In genomic region chr7:41870017-41870416, GRCh38 we compare ENCODE assay signal across 11 cellular contexts.
DNase-seq lines count a peak whose midpoint lies in the region; ATAC-seq, FAIRE-seq and TF ChIP-seq lines count a peak whose summit lies in the region.
"Had no signal": no experiment of that assay in that cellular context is flagged by ENCODE, and none has a peak within 500 bp of the region (broad histone marks: within the 10 kb centered on the region; RNA-seq: fewer than 3 reads in every experiment).

No MANE protein-coding gene starts in this region.

- H3K9me3 ChIP-seq in kidney (ENCODE audit: control insufficient read depth in 1 of 2, low read length in 2 of 2) = peaks cover 0 to 4% of the 10 kb centered on the region in 2 donors

- H3K27ac ChIP-seq in ACC112 (ENCODE audit: low read depth, low read length) (peak overlapping the region; percentile 38; the same call in 1 of the 2 replicates), kidney (ENCODE audit: low read depth in 2 of 2, low read length in 2 of 2) (no peak overlapping the region)

- peak; percentile 46 for ATAC-seq in GM19023 (IDR thresholded peaks at IDR 0.05; ENCODE audit: unreplicated experiment)
- ATAC-seq in HG03095 (IDR thresholded peaks at IDR 0.05; ENCODE audit: unreplicated experiment) = peak; percentile 37
- ATAC-seq: esophagus mucosa had no signal

- no peak for FAIRE-seq in kidney (lab: Jason Lieb, UNC)

- peaks cover 57% of the 10 kb centered on the region for H3K4me1 Mint-ChIP-seq in chondrocyte (ENCODE audit: low read depth)

- no peaks in the 10 kb centered on the region for H3K79me2 ChIP-seq in ACC112 (ENCODE audit: control insufficient read depth, insufficient read depth, low read length, unreplicated experiment)

- DNase-seq in chondrocyte (ENCODE audit: low spot score) (no peak), germinal center (ENCODE audit: low spot score) (no peak), nucleus accumbens (lab: John Stamatoyannopoulos, UW) (no peak), kidney (no peak), HUDEP-2 (lab: John Stamatoyannopoulos, UW; ENCODE audit: unreplicated experiment in 76 of 76) (no peak)
- DNase-seq: activated naive CD4-positive, alpha-beta T cell treated with Interleukin-2 at 50 U/mL for 16 hours; CD8-positive, alpha-beta memory T cell had no signal

- H2AFZ ChIP-seq in ACC112 (ENCODE audit: low read length, unreplicated experiment) = no peak overlapping the region

- H3K27me3 ChIP-seq in ACC112 (ENCODE audit: insufficient read depth, low read length) = no peaks in the 10 kb centered on the region

- TF ChIP-seq CTCF in chondrocyte (IDR thresholded peaks at IDR 0.05) (no peak), kidney (IDR thresholded peaks at IDR 0.05; ENCODE audit: borderline replicate concordance, extremely low read depth, insufficient read depth) (no peak)

- no peak overlapping the region for H3K4me3 ChIP-seq in ACC112 (ENCODE audit: low read depth, low read length)
- no peak overlapping the region for H3K4me3 ChIP-seq in kidney (ENCODE audit: low read length in 2 of 2)

- H3K4me3 Mint-ChIP-seq in chondrocyte (ENCODE audit: unreplicated experiment) = no peak overlapping the region
- H3K4me3 Mint-ChIP-seq: CD8-positive, alpha-beta memory T cell had no signal

- no peak overlapping the region for H3K9ac ChIP-seq in kidney (ENCODE audit: low read length in 2 of 2)

- peaks cover 2% of the 10 kb centered on the region for H3K9me3 Mint-ChIP-seq in chondrocyte (ENCODE audit: low read depth)

- no peaks in the 10 kb centered on the region for H3K36me3 Mint-ChIP-seq in chondrocyte (ENCODE audit: low read depth)
- H3K36me3 Mint-ChIP-seq: CD8-positive, alpha-beta memory T cell had no signal

- no peaks in the 10 kb centered on the region for H3K36me3 ChIP-seq in ACC112 (ENCODE audit: insufficient read depth, low read length)
- H3K36me3 ChIP-seq in kidney (ENCODE audit: control insufficient read depth in 1 of 2, insufficient read depth in 2 of 2, low read length in 2 of 2) = no peaks in the 10 kb centered on the region

- H3K27me3 Mint-ChIP-seq in chondrocyte (ENCODE audit: low read depth) = no peaks in the 10 kb centered on the region

- peak overlapping the region; percentile 51 for H3K27ac Mint-ChIP-seq in chondrocyte (ENCODE audit: unreplicated experiment)
- H3K27ac Mint-ChIP-seq: CD8-positive, alpha-beta memory T cell had no signal

- intact Hi-C loops in kidney (cut with DNase I) = no loop called here

- H3K4me1 ChIP-seq in ACC112 (ENCODE audit: control insufficient read depth, insufficient read depth, low read length, unreplicated experiment) (peaks cover 18% of the 10 kb centered on the region), kidney (ENCODE audit: control insufficient read depth in 1 of 2, insufficient read depth in 1 of 2, low read depth in 1 of 2, low read length in 2 of 2) (no peaks in the 10 kb centered on the region)
